18 cellular contexts compared by ENCODE assay signal in the genomic region with DNA sequence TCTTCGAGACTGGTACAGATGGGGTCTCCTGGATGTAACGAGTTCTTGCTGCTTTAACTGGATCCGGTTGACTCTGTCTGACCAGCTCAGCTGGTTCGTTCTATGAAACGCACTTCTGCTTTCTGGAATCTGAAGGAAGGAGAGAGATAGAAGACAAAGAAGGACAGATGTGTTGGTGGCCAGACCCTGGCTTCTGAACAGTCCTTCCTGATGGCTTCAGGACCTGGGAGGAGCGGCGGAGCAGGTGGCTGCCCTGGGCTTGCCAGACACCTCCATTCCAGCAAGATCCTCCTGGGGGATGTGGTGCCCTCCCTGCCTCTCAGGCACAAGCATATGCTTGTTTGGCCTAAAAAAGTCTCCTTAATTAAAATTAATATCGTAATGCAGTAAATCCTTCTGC.
DNase-seq lines count a peak whose midpoint lies in the region; ATAC-seq, FAIRE-seq and TF ChIP-seq lines count a peak whose summit lies in the region.
"Had no signal": no experiment of that assay in that cellular context is flagged by ENCODE, and none has a peak within 500 bp of the region (broad histone marks: within the 10 kb centered on the region; RNA-seq: fewer than 3 reads in every experiment).

No MANE protein-coding gene starts in this region.

- H3K9me3 ChIP-seq in cardiac muscle cell (ENCODE audit: low read depth) (no peaks in the 10 kb centered on the region), left ventricle myocardium inferior (replicated peaks) (no peaks in the 10 kb centered on the region), GM12878 (replicated peaks; ENCODE audit: control insufficient read depth, insufficient read depth, low read length) (no peaks in the 10 kb centered on the region), vagina (no peaks in the 10 kb centered on the region), thyroid gland (no peaks in the 10 kb centered on the region), mammary epithelial cell (replicated peaks; ENCODE audit: insufficient read depth, low read length) (peaks cover 26% of the 10 kb centered on the region)
- H3K9me3 ChIP-seq: SK-N-SH, upper lobe of right lung had no signal

- WGBS in GM12878 (ENCODE audit: insufficient coverage, insufficient replicate concordance, low lambda C conversion rate, missing lambda C conversion rate) = 37% methylated on average over 8 of the region's 8 CpGs
- 93 to 94% methylated on average over 8 of the region's 8 CpGs for WGBS in thyroid gland, 2 donors
- WGBS in mammary epithelial cell (ENCODE audit: low coverage, missing lambda C conversion rate) = 78% methylated on average over 8 of the region's 8 CpGs

- no TSS peak for BruUV-seq in GM12878 (replicated peaks; lab: Mats Ljungman, UMichigan)
- BruUV-seq in mammary epithelial cell (replicated peaks; lab: Mats Ljungman, UMichigan) = no TSS peak

- no peak for FAIRE-seq in GM12878 (lab: Jason Lieb, UNC)
- FAIRE-seq: H54 had no signal

- peaks cover 18% of the 10 kb centered on the region for H3K4me1 Mint-ChIP-seq in mesothelial cell of epicardium
- H3K4me1 Mint-ChIP-seq: memory B cell had no signal

- TF ChIP-seq CTCF in cardiac muscle cell (IDR thresholded peaks at IDR 0.05; ENCODE audit: low read depth, low read length) (no peak), left ventricle myocardium inferior (IDR thresholded peaks at IDR 0.05; ENCODE audit: borderline replicate concordance) (no peak), GM12878 (IDR thresholded peaks at IDR 0.05 in 2 of 3, conservative IDR thresholded peaks at IDR 0.05 in 1 of 3; ENCODE audit: control insufficient read depth in 2 of 3, extremely low read depth in 1 of 3, insufficient read depth in 1 of 3, low read depth in 3 of 3, low read length in 3 of 3) (no peak), mesothelial cell of epicardium (IDR thresholded peaks at IDR 0.05; ENCODE audit: unreplicated experiment) (no peak), vagina (IDR thresholded peaks at IDR 0.05) (no peak), thyroid gland (IDR thresholded peaks at IDR 0.05) (no peak), mammary epithelial cell (conservative IDR thresholded peaks at IDR 0.05 in 1 of 2, IDR thresholded peaks at IDR 0.05 in 1 of 2; ENCODE audit: extremely low read depth in 1 of 2, insufficient read depth in 1 of 2, low read depth in 1 of 2, low read length in 2 of 2) (no peak)

- TF ChIP-seq EP300 in GM12878 (IDR thresholded peaks at IDR 0.05; ENCODE audit: borderline replicate concordance in 1 of 2, control insufficient read depth in 1 of 2, low read depth in 2 of 2, low read length in 2 of 2) = no peak

- CTCF ChIA-PET in GM12878 (lab: Yijun Ruan, JAX) = no interaction called here
- CTCF ChIA-PET in mammary epithelial cell (lab: Charles Lee; ENCODE audit: low non-redundant PET) = no interaction called here

- RAD21 ChIA-PET in GM12878 (lab: Charles Lee; ENCODE audit: unreplicated experiment) = no interaction called here

- intact Hi-C loops in left ventricle myocardium inferior (cut with micrococcal nuclease) = no loop called here
- intact Hi-C loops in GM12878 (cut with micrococcal nuclease; ENCODE audit: unreplicated experiment) = no loop called here
- intact Hi-C loops in vagina (cut with DNase I) = no loop called here
- intact Hi-C loops in thyroid gland (cut with DNase I) = no loop called here
- intact Hi-C loops in mammary epithelial cell (cut with micrococcal nuclease) = no loop called here

- peak overlapping the region; percentile 49 for H3K27ac ChIP-seq in cardiac muscle cell
- no peak overlapping the region for H3K27ac ChIP-seq in left ventricle myocardium inferior (replicated peaks)
- no peak overlapping the region for H3K27ac ChIP-seq in GM12878 (ENCODE audit: control insufficient read depth, insufficient read depth)
- H3K27ac ChIP-seq in vagina = peak overlapping the region; percentile 13
- no peak overlapping the region for H3K27ac ChIP-seq in thyroid gland
- H3K27ac ChIP-seq in mammary epithelial cell (ENCODE audit: insufficient read depth, low read depth, low read length) = no peak overlapping the region
- H3K27ac ChIP-seq: PC-9, skin epidermis, upper lobe of right lung, WERI-Rb-1 had no signal

- peaks cover 21% of the 10 kb centered on the region for H3K9me3 Mint-ChIP-seq in mesothelial cell of epicardium
- H3K9me3 Mint-ChIP-seq: memory B cell had no signal

- H3K4me3 ChIP-seq in cardiac muscle cell = no peak overlapping the region
- H3K4me3 ChIP-seq in left ventricle myocardium inferior = no peak overlapping the region
- H3K4me3 ChIP-seq in GM12878 = no peak overlapping the region
- no peak overlapping the region for H3K4me3 ChIP-seq in vagina
- H3K4me3 ChIP-seq in thyroid gland (replicated peaks in 1 of 3) = no peak overlapping the region
- no peak overlapping the region for H3K4me3 ChIP-seq in mammary epithelial cell (replicated peaks in 1 of 3; ENCODE audit: insufficient read depth in 1 of 3, low read depth in 2 of 3, low read length in 3 of 3)
- H3K4me3 ChIP-seq: PC-9, skin epidermis, upper lobe of right lung had no signal

- POLR2A ChIA-PET in GM12878 (lab: Charles Lee) = no interaction called here

- no peak overlapping the region for H3K9ac ChIP-seq in GM12878 (ENCODE audit: control insufficient read depth, insufficient read depth, low read length)
- no peak overlapping the region for H3K9ac ChIP-seq in mammary epithelial cell (ENCODE audit: insufficient read depth, low read length)
- H3K9ac ChIP-seq: SK-N-SH had no signal

- no peak for ATAC-seq in GM12878

- no peak for TF ChIP-seq POLR2A in GM12878 (IDR thresholded peaks at IDR 0.05; ENCODE audit: low read depth, low read length)
- no peak for TF ChIP-seq POLR2A in vagina (IDR thresholded peaks at IDR 0.05)
- TF ChIP-seq POLR2A in thyroid gland (IDR thresholded peaks at IDR 0.05) = no peak

- no peak overlapping the region for H2AFZ ChIP-seq in GM12878 (ENCODE audit: control insufficient read depth, low read depth, low read length)
- H2AFZ ChIP-seq in mammary epithelial cell (ENCODE audit: low read depth, low read length) = no peak overlapping the region
- H2AFZ ChIP-seq: PC-9 had no signal

- TF ChIP-seq RAD21 in GM12878 (IDR thresholded peaks at IDR 0.05; ENCODE audit: insufficient read depth, low read depth, low read length) = no peak

- no peaks in the 10 kb centered on the region for H3K27me3 ChIP-seq in cardiac muscle cell
- H3K27me3 ChIP-seq in left ventricle myocardium inferior (ENCODE audit: low read depth) = no peaks in the 10 kb centered on the region
- no peaks in the 10 kb centered on the region for H3K27me3 ChIP-seq in GM12878 (replicated peaks in 1 of 2; ENCODE audit: control insufficient read depth in 2 of 2, insufficient read depth in 2 of 2, low read length in 1 of 2)
- no peaks in the 10 kb centered on the region for H3K27me3 ChIP-seq in vagina
- no peaks in the 10 kb centered on the region for H3K27me3 ChIP-seq in thyroid gland
- H3K27me3 ChIP-seq in mammary epithelial cell (ENCODE audit: insufficient read depth, low read length) = no peaks in the 10 kb centered on the region
- H3K27me3 ChIP-seq: upper lobe of right lung had no signal

- dilution Hi-C loops in mammary epithelial cell (cut with HindIII; ENCODE audit: low sequenced_read_pairs) = no loop called here

- peaks cover 4% of the 10 kb centered on the region for H3K36me3 Mint-ChIP-seq in mesothelial cell of epicardium
- H3K36me3 Mint-ChIP-seq: memory B cell had no signal

- H3K27ac Mint-ChIP-seq in mesothelial cell of epicardium = peak overlapping the region; percentile 39
- H3K27ac Mint-ChIP-seq: memory B cell had no signal

- H3K4me3 Mint-ChIP-seq in mesothelial cell of epicardium = no peak overlapping the region
- H3K4me3 Mint-ChIP-seq: memory B cell had no signal

- H4K20me1 ChIP-seq in GM12878 (ENCODE audit: control insufficient read depth, insufficient read depth) (no peaks in the 10 kb centered on the region), mammary epithelial cell (ENCODE audit: insufficient read depth, low read length) (no peaks in the 10 kb centered on the region)

- no peaks in the 10 kb centered on the region for H3K36me3 ChIP-seq in cardiac muscle cell
- no peaks in the 10 kb centered on the region for H3K36me3 ChIP-seq in left ventricle myocardium inferior
- H3K36me3 ChIP-seq in GM12878 (ENCODE audit: control insufficient read depth in 2 of 2, insufficient read depth in 2 of 2, low read length in 1 of 2) = no peaks in the 10 kb centered on the region
- H3K36me3 ChIP-seq in vagina = no peaks in the 10 kb centered on the region
- H3K36me3 ChIP-seq in thyroid gland = no peaks in the 10 kb centered on the region
- H3K36me3 ChIP-seq in mammary epithelial cell (ENCODE audit: insufficient read depth, low read length) = no peaks in the 10 kb centered on the region
- H3K36me3 ChIP-seq: upper lobe of right lung, WERI-Rb-1 had no signal

- H3K4me1 ChIP-seq in cardiac muscle cell (ENCODE audit: low read depth) = peaks cover 5% of the 10 kb centered on the region
- no peaks in the 10 kb centered on the region for H3K4me1 ChIP-seq in left ventricle myocardium inferior
- no peaks in the 10 kb centered on the region for H3K4me1 ChIP-seq in GM12878 (ENCODE audit: control insufficient read depth, insufficient read depth, low read length)
- no peaks in the 10 kb centered on the region for H3K4me1 ChIP-seq in vagina
- no peaks in the 10 kb centered on the region for H3K4me1 ChIP-seq in thyroid gland
- no peaks in the 10 kb centered on the region for H3K4me1 ChIP-seq in mammary epithelial cell (ENCODE audit: insufficient read depth, low read length)

- DNase-seq in cardiac muscle cell (ENCODE audit: low read depth in 1 of 2, low spot score in 1 of 2) = no peak
- no peak for DNase-seq in left ventricle myocardium inferior
- no peak for DNase-seq in GM12878 (ENCODE audit: low read depth, low spot score)
- no peak for DNase-seq in mesothelial cell of epicardium (ENCODE audit: low spot score in 2 of 2, unreplicated experiment in 2 of 2)
- no peak for DNase-seq in vagina (ENCODE audit: extremely low spot score in 2 of 2)
- DNase-seq in thyroid gland = no peak
- DNase-seq in mammary epithelial cell = no peak
- DNase-seq in SKM-1 treated with dmso at 0.1 percent for 144 hours (lab: John Stamatoyannopoulos, UW; ENCODE audit: unreplicated experiment) = no peak
- DNase-seq: activated naive CD4-positive, alpha-beta T cell treated with Interleukin-2 at 50 U/mL for 16 hours; central memory CD4-positive, alpha-beta T cell; NCI-H1694 treated with DMSO at 0.1 percent for 48 hours; PC-9 had no signal

- no peak overlapping the region for H3K4me2 ChIP-seq in GM12878 (ENCODE audit: control insufficient read depth, insufficient read depth)
- H3K4me2 ChIP-seq in mammary epithelial cell (ENCODE audit: insufficient read depth, low read depth, low read length) = no peak overlapping the region
- H3K4me2 ChIP-seq: PC-9, SK-N-SH had no signal

- in situ Hi-C loops in GM12878 (cut with MboI) = no loop called here
- in situ Hi-C loops in mammary epithelial cell (cut with MboI; ENCODE audit: low sequenced_read_pairs in 2 of 2) = no loop called here

- no peaks in the 10 kb centered on the region for H3K27me3 Mint-ChIP-seq in mesothelial cell of epicardium (ENCODE audit: low read depth)

- SMC1A ChIA-PET in GM12878 (lab: Charles Lee; ENCODE audit: uncharacterized antibody, unreplicated experiment) = no interaction called here

- H3K79me2 ChIP-seq in GM12878 (ENCODE audit: control insufficient read depth, insufficient read depth, low read length) (no peaks in the 10 kb centered on the region), mammary epithelial cell (ENCODE audit: insufficient read depth, low read length) (no peaks in the 10 kb centered on the region)

Comparison
In these comparisons a context has a peak if more than half of its experiments do, and no peak if none do; other contexts are left out.
1. H3K27ac ChIP-seq: peak in cardiac muscle cell (single experiment) and vagina (single experiment); none in left ventricle myocardium inferior (single experiment), GM12878 (single experiment), thyroid gland (0 of 3) and mammary epithelial cell (single experiment).